8 cellular contexts compared by ENCODE assay signal in the genomic region with DNA sequence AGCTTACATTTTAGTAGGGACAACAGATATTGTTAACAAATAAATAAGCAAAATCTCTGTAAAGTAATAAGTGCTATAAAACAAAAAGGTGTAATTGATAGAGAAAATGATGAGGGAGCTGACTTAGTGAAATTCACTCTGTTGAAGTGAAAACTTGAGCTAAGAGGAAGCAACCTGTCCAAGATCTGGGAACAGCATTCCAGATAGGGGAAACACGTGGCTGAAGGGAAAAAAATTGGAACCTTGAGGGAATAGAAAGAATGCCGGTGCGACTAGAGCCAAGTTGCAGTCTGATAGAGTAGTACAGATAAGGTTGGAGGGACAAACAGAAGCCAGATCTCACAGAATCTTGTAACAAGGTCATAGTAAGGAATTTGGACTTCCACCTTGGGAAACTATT. TPM values are rescaled to one million over a fixed set of nuclear protein-coding genes. Genes with fewer than 3 reads are reported as not detected.
A peak's percentile ranks its signal among the peaks of the same experiment; 100 is the strongest.
DNase-seq lines count a peak whose midpoint lies in the region; ATAC-seq and TF ChIP-seq lines count a peak whose summit lies in the region.

No MANE protein-coding gene starts in this region.

- TF ChIP-seq CTCF in fibroblast of villous mesenchyme (IDR thresholded peaks at IDR 0.05; ENCODE audit: insufficient read depth, low read depth, low read length) (no peak), sigmoid colon (IDR thresholded peaks at IDR 0.05) (no peak)

- 4 to 27% methylated on average over 3 of the region's 3 CpGs for WGBS in sigmoid colon, 2 donors

- H3K27me3 ChIP-seq in H7 (ENCODE audit: control insufficient read depth, insufficient read depth, low read length), result peaks cover 1% of the 10 kb centered on the region; the same call in 1 of the 2 replicates
- peaks cover 0 to 10% (median 0%) of the 10 kb centered on the region in 3 donors for H3K27me3 ChIP-seq in sigmoid colon

- H3K27ac ChIP-seq in SK-N-MC (no peak overlapping the region), sigmoid colon (peak overlapping the region; percentile 86 to 92 (median 90))

- intact Hi-C loops in sigmoid colon (cut with DNase I), result loop anchor here (10.0 kb wide), 1 partner anchor 781 kb away; the partner anchor contains the start of gene ARHGAP23

- H3K9me3 ChIP-seq in SK-N-MC (ENCODE audit: low read depth, low read length) (no peaks in the 10 kb centered on the region), sigmoid colon (no peaks in the 10 kb centered on the region)

- H3K4me1 ChIP-seq in sigmoid colon, result peaks cover 0 to 43% (median 37%) of the 10 kb centered on the region in 4 donors

- ATAC-seq in GM21423 (IDR thresholded peaks at IDR 0.05; ENCODE audit: unreplicated experiment), result no peak

- no peak for TF ChIP-seq EP300 in sigmoid colon (IDR thresholded peaks at IDR 0.05)

- no peak for TF ChIP-seq POLR2A in sigmoid colon (IDR thresholded peaks at IDR 0.05)

- DNase-seq in H7 (no peak), SK-N-MC (ENCODE audit: low read depth, low spot score) (no peak), fibroblast of villous mesenchyme (ENCODE audit: low read depth) (no peak), sigmoid colon (no peak), ureter (ENCODE audit: low spot score) (no peak), SKM-1 (lab: John Stamatoyannopoulos, UW; ENCODE audit: unreplicated experiment) (no peak)
- DNase-seq in activated CD4-positive, CD25-positive, alpha-beta regulatory T cell treated with anti-CD3 and anti-CD28 coated beads, Interleukin-2, amount 50 U/mL, for 72 hours, result no peak

- H3K36me3 ChIP-seq in H7 (replicated peaks; ENCODE audit: control insufficient read depth, insufficient read depth, low read length), result peaks cover 2% of the 10 kb centered on the region; the same call in 1 of the 2 replicates
- peaks cover 25% of the 10 kb centered on the region for H3K36me3 ChIP-seq in SK-N-MC (ENCODE audit: insufficient read depth, low read length)
- peaks cover 0 to 26% (median 3%) of the 10 kb centered on the region in 4 donors for H3K36me3 ChIP-seq in sigmoid colon

- H3K4me3 ChIP-seq in H7 (ENCODE audit: insufficient read depth, low read depth, low read length) (peak overlapping the region; percentile 96; the same call in 1 of the 2 replicates), SK-N-MC (peak overlapping the region; percentile 93), fibroblast of villous mesenchyme (ENCODE audit: low read depth, low read length) (peak overlapping the region; percentile 93), sigmoid colon (peak overlapping the region; percentile 60 to 81 (median 78))

- peak overlapping the region; percentile 95 for H3K9ac ChIP-seq in SK-N-MC (ENCODE audit: insufficient read length)

RNA-seq across cellular contexts. Expression of gene DDX52, which starts 0.6 kb away (rescaled TPM):
- 23.6 and 30.8 TPM in 2 replicates for total RNA-seq in H7 (2014; rRNA removed; shearing (Covaris generic))
- total RNA-seq in fibroblast of villous mesenchyme (24.5 and 40.2 TPM in 2 replicates), sigmoid colon (10 to 100 TPM; 16.5 to 21.2 (median 19.2) TPM), ureter (37.9 TPM)
- 10 to 100 TPM in 1 of 3 donors, 1 to 10 TPM in 2; 7.6 to 15.2 (median 7.8) TPM for polyA plus RNA-seq in sigmoid colon

RNA-seq across cellular contexts. Expression of gene SYNRG, which starts 34.6 kb away (rescaled TPM):
- total RNA-seq in H7 (2014; rRNA removed; shearing (Covaris generic)), result 7.7 and 8.2 TPM in 2 replicates
- total RNA-seq in fibroblast of villous mesenchyme (16.1 and 22.5 TPM in 2 replicates), sigmoid colon (10 to 100 TPM; 16.8 to 26.0 (median 20.1) TPM), ureter (65.4 TPM)
- 10 to 100 TPM in 1 of 3 donors, 1 to 10 TPM in 2; 7.4 to 20.5 (median 8.4) TPM for polyA plus RNA-seq in sigmoid colon
